In the genomic region with DNA sequence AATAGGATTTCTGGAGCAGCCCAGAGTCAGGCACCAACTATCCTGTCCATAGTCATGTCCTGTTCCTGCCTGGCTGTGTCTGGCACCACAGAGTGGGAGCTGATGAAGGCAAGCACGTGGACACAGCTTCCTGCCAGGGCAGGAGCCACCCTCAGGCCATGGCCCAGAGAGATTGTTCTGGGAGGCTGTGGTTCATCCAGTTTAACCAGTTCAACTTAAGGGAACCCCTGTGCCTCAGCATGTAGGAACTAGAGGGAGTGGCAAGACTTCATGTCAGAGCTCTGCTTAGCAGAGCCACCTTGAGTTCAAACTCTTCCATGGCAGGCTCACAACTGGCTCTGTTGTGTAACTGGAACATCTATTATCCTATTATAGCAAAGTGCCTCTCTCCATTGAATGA, we compare ENCODE assay signal across 12 cellular contexts.
DNase-seq lines count a peak whose midpoint lies in the region; ATAC-seq, FAIRE-seq and TF ChIP-seq lines count a peak whose summit lies in the region.
"Had no signal": no experiment of that assay in that cellular context is flagged by ENCODE, and none has a peak within 500 bp of the region (broad histone marks: within the 10 kb centered on the region; RNA-seq: fewer than 3 reads in every experiment).

No MANE protein-coding gene starts in this region.

- no peaks in the 10 kb centered on the region for H3K9me3 ChIP-seq in pancreas
- H3K9me3 ChIP-seq: sigmoid colon, thoracic aorta had no signal

- intact Hi-C loops in pancreas (cut with DNase I), result no loop called here

- TF ChIP-seq CTCF in pancreas (IDR thresholded peaks at IDR 0.05), result no peak

- FAIRE-seq in pancreas (lab: Jason Lieb, UNC), result no peak

- ATAC-seq in pancreas (peak in 3 of 4 donors; percentile 55 to 73 (median 58)), GM21367 (IDR thresholded peaks at IDR 0.05; ENCODE audit: unreplicated experiment) (no peak)
- ATAC-seq: activated CD8-positive, alpha-beta T cell treated with anti-CD3 and anti-CD28 coated beads, Interleukin-2, amount 10 ng/mL, durations not matched to agents 7 days and 5 days had no signal

- no peak overlapping the region for H3K4me3 ChIP-seq in pancreas
- H3K4me3 ChIP-seq: sigmoid colon, thoracic aorta had no signal

- H3K4me1 ChIP-seq in pancreas, result no peaks in the 10 kb centered on the region

- DNase-seq in GM03348 (ENCODE audit: low spot score), result peak; percentile 11
- DNase-seq in RPMI8226, result peak; percentile 15
- DNase-seq in globus pallidus (ENCODE audit: low spot score), result peak; percentile 89
- DNase-seq in pancreas, result peak in 2 of 6 donors; percentile 7 to 23
- no peak for DNase-seq in kidney glomerular epithelial cell (lab: John Stamatoyannopoulos, UW)
- DNase-seq in stimulated activated CD4-positive, alpha-beta T cell treated with anti-CD3 and anti-CD28 coated beads, Interleukin-2, amount 100 ng/mL, for 24 hours, result no peak
- no peak for DNase-seq in activated T-cell treated with anti-CD3 and anti-CD28 coated beads for 4 hours
- DNase-seq: activated CD8-positive, alpha-beta T cell treated with anti-CD3 and anti-CD28 coated beads, Interleukin-2, amount 10 ng/mL, durations not matched to agents 7 days and 5 days; NCI-H2081 treated with DMSO at 0.1 percent for 48 hours; sigmoid colon had no signal

- peaks cover 0 to 5% (median 0%) of the 10 kb centered on the region in 4 donors for H3K27me3 ChIP-seq in pancreas
- H3K27me3 ChIP-seq: sigmoid colon had no signal

- WGBS in pancreas, 2 donors, result 26 to 38% methylated on average over 1 of the region's 1 CpG

- no peaks in the 10 kb centered on the region for H3K36me3 ChIP-seq in pancreas
- H3K36me3 ChIP-seq: sigmoid colon, thoracic aorta had no signal

- no peak overlapping the region for H3K27ac ChIP-seq in pancreas
- H3K27ac ChIP-seq: sigmoid colon, thoracic aorta had no signal

Comparison
In these comparisons a context has a peak if more than half of its experiments do, and no peak if none do; other contexts are left out.
1. DNase-seq: peak in GM03348 (single experiment), RPMI8226 (single experiment) and globus pallidus (single experiment); none in kidney glomerular epithelial cell (single experiment), stimulated activated CD4-positive, alpha-beta T cell treated with anti-CD3 and anti-CD28 coated beads, Interleukin-2, amount 100 ng/mL, for 24 hours (0 of 2) and activated T-cell treated with anti-CD3 and anti-CD28 coated beads for 4 hours (single experiment).